1 cellular context compared by ENCODE assay signal in the genomic region with DNA sequence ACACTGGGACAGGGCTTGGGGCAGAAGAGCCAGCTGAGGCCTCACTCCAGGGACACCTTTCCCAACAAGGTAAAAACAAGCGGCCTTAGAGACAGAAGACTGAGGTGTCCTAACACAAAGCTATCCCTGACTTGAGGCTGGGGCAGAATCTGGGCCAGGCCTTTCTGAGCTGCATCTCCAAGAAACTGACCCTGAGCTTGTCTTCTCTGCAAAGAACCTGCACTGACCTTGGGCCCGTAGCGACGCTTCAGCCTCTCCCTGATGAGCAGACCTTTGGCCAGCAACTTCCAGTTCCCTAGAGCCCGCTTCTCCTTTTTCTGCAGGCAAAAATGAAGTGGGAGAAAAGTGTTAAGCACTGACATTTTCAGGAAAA.
TF ChIP-seq lines count a peak whose summit lies in the region.

No MANE protein-coding gene starts in this region.

TF ChIP-seq in WTC11, 78 proteins besides CTCF, POLR2A, EP300 and RAD21:
- TF ChIP-seq SOX15 (CRISPR knock-in tag; IDR thresholded peaks at IDR 0.05) (no peak), SMAD3 (CRISPR knock-in tag; IDR thresholded peaks at IDR 0.05; ENCODE audit: borderline replicate concordance) (no peak), ZNF317 (CRISPR knock-in tag; IDR thresholded peaks at IDR 0.05; ENCODE audit: borderline replicate concordance, low read depth) (no peak), MXD4 (CRISPR knock-in tag; IDR thresholded peaks at IDR 0.05; ENCODE audit: borderline replicate concordance) (no peak), GTF2I (CRISPR knock-in tag; conservative IDR thresholded peaks at IDR 0.05) (no peak), NFYB (CRISPR knock-in tag; conservative IDR thresholded peaks at IDR 0.05; ENCODE audit: low read depth) (no peak), FOXJ3 (CRISPR knock-in tag; IDR thresholded peaks at IDR 0.05; ENCODE audit: borderline replicate concordance) (no peak), JAZF1 (CRISPR knock-in tag; IDR thresholded peaks at IDR 0.05) (no peak), ZBTB21 (CRISPR knock-in tag; IDR thresholded peaks at IDR 0.05; ENCODE audit: borderline replicate concordance) (no peak)
- TF ChIP-seq, protein P1, sequence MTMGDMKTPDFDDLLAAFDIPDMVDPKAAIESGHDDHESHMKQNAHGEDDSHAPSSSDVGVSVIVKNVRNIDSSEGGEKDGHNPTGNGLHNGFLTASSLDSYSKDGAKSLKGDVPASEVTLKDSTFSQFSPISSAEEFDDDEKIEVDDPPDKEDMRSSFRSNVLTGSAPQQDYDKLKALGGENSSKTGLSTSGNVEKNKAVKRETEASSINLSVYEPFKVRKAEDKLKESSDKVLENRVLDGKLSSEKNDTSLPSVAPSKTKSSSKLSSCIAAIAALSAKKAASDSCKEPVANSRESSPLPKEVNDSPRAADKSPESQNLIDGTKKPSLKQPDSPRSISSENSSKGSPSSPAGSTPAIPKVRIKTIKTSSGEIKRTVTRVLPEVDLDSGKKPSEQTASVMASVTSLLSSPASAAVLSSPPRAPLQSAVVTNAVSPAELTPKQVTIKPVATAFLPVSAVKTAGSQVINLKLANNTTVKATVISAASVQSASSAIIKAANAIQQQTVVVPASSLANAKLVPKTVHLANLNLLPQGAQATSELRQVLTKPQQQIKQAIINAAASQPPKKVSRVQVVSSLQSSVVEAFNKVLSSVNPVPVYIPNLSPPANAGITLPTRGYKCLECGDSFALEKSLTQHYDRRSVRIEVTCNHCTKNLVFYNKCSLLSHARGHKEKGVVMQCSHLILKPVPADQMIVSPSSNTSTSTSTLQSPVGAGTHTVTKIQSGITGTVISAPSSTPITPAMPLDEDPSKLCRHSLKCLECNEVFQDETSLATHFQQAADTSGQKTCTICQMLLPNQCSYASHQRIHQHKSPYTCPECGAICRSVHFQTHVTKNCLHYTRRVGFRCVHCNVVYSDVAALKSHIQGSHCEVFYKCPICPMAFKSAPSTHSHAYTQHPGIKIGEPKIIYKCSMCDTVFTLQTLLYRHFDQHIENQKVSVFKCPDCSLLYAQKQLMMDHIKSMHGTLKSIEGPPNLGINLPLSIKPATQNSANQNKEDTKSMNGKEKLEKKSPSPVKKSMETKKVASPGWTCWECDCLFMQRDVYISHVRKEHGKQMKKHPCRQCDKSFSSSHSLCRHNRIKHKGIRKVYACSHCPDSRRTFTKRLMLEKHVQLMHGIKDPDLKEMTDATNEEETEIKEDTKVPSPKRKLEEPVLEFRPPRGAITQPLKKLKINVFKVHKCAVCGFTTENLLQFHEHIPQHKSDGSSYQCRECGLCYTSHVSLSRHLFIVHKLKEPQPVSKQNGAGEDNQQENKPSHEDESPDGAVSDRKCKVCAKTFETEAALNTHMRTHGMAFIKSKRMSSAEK (CRISPR knock-in tag; IDR thresholded peaks at IDR 0.05; ENCODE audit: borderline replicate concordance), result no peak
- TF ChIP-seq, protein P2, sequence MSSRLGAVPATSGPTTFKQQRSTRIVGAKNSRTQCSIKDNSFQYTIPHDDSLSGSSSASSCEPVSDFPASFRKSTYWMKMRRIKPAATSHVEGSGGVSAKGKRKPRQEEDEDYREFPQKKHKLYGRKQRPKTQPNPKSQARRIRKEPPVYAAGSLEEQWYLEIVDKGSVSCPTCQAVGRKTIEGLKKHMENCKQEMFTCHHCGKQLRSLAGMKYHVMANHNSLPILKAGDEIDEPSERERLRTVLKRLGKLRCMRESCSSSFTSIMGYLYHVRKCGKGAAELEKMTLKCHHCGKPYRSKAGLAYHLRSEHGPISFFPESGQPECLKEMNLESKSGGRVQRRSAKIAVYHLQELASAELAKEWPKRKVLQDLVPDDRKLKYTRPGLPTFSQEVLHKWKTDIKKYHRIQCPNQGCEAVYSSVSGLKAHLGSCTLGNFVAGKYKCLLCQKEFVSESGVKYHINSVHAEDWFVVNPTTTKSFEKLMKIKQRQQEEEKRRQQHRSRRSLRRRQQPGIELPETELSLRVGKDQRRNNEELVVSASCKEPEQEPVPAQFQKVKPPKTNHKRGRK (CRISPR knock-in tag; IDR thresholded peaks at IDR 0.05; ENCODE audit: borderline replicate concordance), result no peak
- TF ChIP-seq, protein P3, sequence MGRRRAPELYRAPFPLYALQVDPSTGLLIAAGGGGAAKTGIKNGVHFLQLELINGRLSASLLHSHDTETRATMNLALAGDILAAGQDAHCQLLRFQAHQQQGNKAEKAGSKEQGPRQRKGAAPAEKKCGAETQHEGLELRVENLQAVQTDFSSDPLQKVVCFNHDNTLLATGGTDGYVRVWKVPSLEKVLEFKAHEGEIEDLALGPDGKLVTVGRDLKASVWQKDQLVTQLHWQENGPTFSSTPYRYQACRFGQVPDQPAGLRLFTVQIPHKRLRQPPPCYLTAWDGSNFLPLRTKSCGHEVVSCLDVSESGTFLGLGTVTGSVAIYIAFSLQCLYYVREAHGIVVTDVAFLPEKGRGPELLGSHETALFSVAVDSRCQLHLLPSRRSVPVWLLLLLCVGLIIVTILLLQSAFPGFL (CRISPR knock-in tag; IDR thresholded peaks at IDR 0.05; ENCODE audit: borderline replicate concordance), result no peak
- TF ChIP-seq, protein P4, sequence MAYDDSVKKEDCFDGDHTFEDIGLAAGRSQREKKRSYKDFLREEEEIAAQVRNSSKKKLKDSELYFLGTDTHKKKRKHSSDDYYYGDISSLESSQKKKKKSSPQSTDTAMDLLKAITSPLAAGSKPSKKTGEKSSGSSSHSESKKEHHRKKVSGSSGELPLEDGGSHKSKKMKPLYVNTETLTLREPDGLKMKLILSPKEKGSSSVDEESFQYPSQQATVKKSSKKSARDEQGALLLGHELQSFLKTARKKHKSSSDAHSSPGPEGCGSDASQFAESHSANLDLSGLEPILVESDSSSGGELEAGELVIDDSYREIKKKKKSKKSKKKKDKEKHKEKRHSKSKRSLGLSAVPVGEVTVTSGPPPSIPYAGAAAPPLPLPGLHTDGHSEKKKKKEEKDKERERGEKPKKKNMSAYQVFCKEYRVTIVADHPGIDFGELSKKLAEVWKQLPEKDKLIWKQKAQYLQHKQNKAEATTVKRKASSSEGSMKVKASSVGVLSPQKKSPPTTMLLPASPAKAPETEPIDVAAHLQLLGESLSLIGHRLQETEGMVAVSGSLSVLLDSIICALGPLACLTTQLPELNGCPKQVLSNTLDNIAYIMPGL (CRISPR knock-in tag; IDR thresholded peaks at IDR 0.05), result no peak
